Comparison of ENCODE assay signal across 9 cellular contexts in genomic region chr10:43421519-43421918, GRCh38. TPM values are rescaled to one million over a fixed set of nuclear protein-coding genes. Genes with fewer than 3 reads are reported as not detected.
DNase-seq lines count a peak whose midpoint lies in the region; ATAC-seq, FAIRE-seq and TF ChIP-seq lines count a peak whose summit lies in the region.
"Had no signal": no experiment of that assay in that cellular context is flagged by ENCODE, and none has a peak within 500 bp of the region (broad histone marks: within the 10 kb centered on the region; RNA-seq: fewer than 3 reads in every experiment).

No MANE protein-coding gene starts in this region.

- no peaks in the 10 kb centered on the region for H3K79me2 ChIP-seq in HepG2 (ENCODE audit: insufficient read depth, low read length)
- H3K79me2 ChIP-seq in trophoblast cell (ENCODE audit: control insufficient read depth, insufficient read depth, low read length, poor library complexity), result no peaks in the 10 kb centered on the region

- TF ChIP-seq POLR2A in HepG2 (IDR thresholded peaks at IDR 0.05; ENCODE audit: insufficient read depth in 1 of 2, low read depth in 2 of 2, low read length in 2 of 2), result no peak
- no peak for TF ChIP-seq POLR2A in testis (IDR thresholded peaks at IDR 0.05)

- H3K4me3 Mint-ChIP-seq in activated T-cell treated with anti-CD3 and anti-CD28 coated beads, Interleukin-2, amount 50 U/mL, for 24 hours, result peak overlapping the region; percentile 56
- peak overlapping the region; percentile 64 for H3K4me3 Mint-ChIP-seq in activated T-helper 1 cell treated with anti-CD3 and anti-CD28 coated beads, Interleukin-12 subunit alpha, Interleukin-12 subunit beta, Interleukin-2, Interleukin-4 antibody, amounts not matched to agents 30 ng/mL and 10 ng/mL and 1 ng/mL, durations not matched to agents 14 hours and 24 hours and 36 hours
- H3K4me3 Mint-ChIP-seq in endothelial cell (ENCODE audit: unreplicated experiment), result no peak overlapping the region

- peaks cover 49% of the 10 kb centered on the region for H3K4me1 Mint-ChIP-seq in activated T-cell treated with anti-CD3 and anti-CD28 coated beads, Interleukin-2, amount 50 U/mL, for 24 hours (ENCODE audit: low read depth)
- H3K4me1 Mint-ChIP-seq in activated T-helper 1 cell treated with anti-CD3 and anti-CD28 coated beads, Interleukin-12 subunit alpha, Interleukin-12 subunit beta, Interleukin-2, Interleukin-4 antibody, amounts not matched to agents 30 ng/mL and 10 ng/mL and 1 ng/mL, durations not matched to agents 14 hours and 24 hours and 36 hours (ENCODE audit: low read depth), result peaks cover 50% of the 10 kb centered on the region
- H3K4me1 Mint-ChIP-seq in endothelial cell (ENCODE audit: unreplicated experiment), result no peaks in the 10 kb centered on the region

- no peak overlapping the region for H3K18ac ChIP-seq in trophoblast cell (ENCODE audit: low read length)

- FAIRE-seq in HepG2 (lab: Jason Lieb, UNC), result no peak

- ATAC-seq in HepG2 (no peak), GM18520 (IDR thresholded peaks at IDR 0.05; ENCODE audit: unreplicated experiment) (no peak)

- H4K12ac ChIP-seq in trophoblast cell (ENCODE audit: low read depth, low read length), result no peak overlapping the region

- H3K36me3 Mint-ChIP-seq in activated T-cell treated with anti-CD3 and anti-CD28 coated beads, Interleukin-2, amount 50 U/mL, for 24 hours (ENCODE audit: low read depth), result peaks cover 8% of the 10 kb centered on the region
- no peaks in the 10 kb centered on the region for H3K36me3 Mint-ChIP-seq in activated T-helper 1 cell treated with anti-CD3 and anti-CD28 coated beads, Interleukin-12 subunit alpha, Interleukin-12 subunit beta, Interleukin-2, Interleukin-4 antibody, amounts not matched to agents 30 ng/mL and 10 ng/mL and 1 ng/mL, durations not matched to agents 14 hours and 24 hours and 36 hours (ENCODE audit: low read depth)
- H3K36me3 Mint-ChIP-seq in endothelial cell (ENCODE audit: low read depth, unreplicated experiment), result peaks cover 4% of the 10 kb centered on the region

- POLR2A ChIA-PET in HepG2 (lab: Yijun Ruan, JAX), result interaction anchor here (0.9 to 4.9 kb wide), 5 partner anchors 10 to 24 kb away, joined by 3 to 39 read pairs (median 19); partner anchors contain the start of genes HNRNPF and ZNF487

- TSS peak; percentile 92 for BruUV-seq in HepG2 (replicated peaks; lab: Mats Ljungman, UMichigan)

- H3K4me2 ChIP-seq in HepG2 (ENCODE audit: low read depth, low read length) (peak overlapping the region; percentile 87), trophoblast cell (ENCODE audit: low read length) (no peak overlapping the region)

- no peak for DNase-seq in activated T-cell treated with anti-CD3 and anti-CD28 coated beads, Interleukin-2, amount 50 U/mL, for 24 hours
- no peak for DNase-seq in activated T-cell treated with anti-CD3 and anti-CD28 coated beads for 4 hours
- no peak for DNase-seq in activated T-helper 1 cell treated with anti-CD3 and anti-CD28 coated beads, Interleukin-12 subunit alpha, Interleukin-12 subunit beta, Interleukin-2, Interleukin-4 antibody, amounts not matched to agents 30 ng/mL and 10 ng/mL and 1 ng/mL, durations not matched to agents 14 hours and 24 hours and 36 hours (ENCODE audit: low spot score)
- no peak for DNase-seq in HepG2 (ENCODE audit: low spot score)
- no peak for DNase-seq in testis
- DNase-seq in trophoblast cell, result no peak
- no peak for DNase-seq in endothelial cell (ENCODE audit: low spot score)

- H3K14ac ChIP-seq in trophoblast cell (ENCODE audit: low read length), result no peak overlapping the region

- H4K91ac ChIP-seq in trophoblast cell (ENCODE audit: low read depth, low read length), result no peak overlapping the region

- no peak overlapping the region for H4K8ac ChIP-seq in trophoblast cell (ENCODE audit: low read depth, low read length)

- H3K4ac ChIP-seq in trophoblast cell (ENCODE audit: low read depth, low read length), result no peak overlapping the region

- no peak overlapping the region for H2AK5ac ChIP-seq in trophoblast cell (ENCODE audit: low read length)

- H3K9ac ChIP-seq in HepG2 (ENCODE audit: insufficient read depth, low read depth, low read length) (peak overlapping the region; percentile 81), trophoblast cell (ENCODE audit: low read length) (no peak overlapping the region)

- H2AFZ ChIP-seq in HepG2 (ENCODE audit: low read length) (no peak overlapping the region), trophoblast cell (ENCODE audit: insufficient read depth, low read length, poor library complexity) (no peak overlapping the region)

- no peaks in the 10 kb centered on the region for H4K20me1 ChIP-seq in HepG2 (ENCODE audit: insufficient read depth, low read length)

- peak overlapping the region; percentile 99 for H3K27ac ChIP-seq in HepG2 (ENCODE audit: extremely low read length, insufficient read depth, low read length)
- peak overlapping the region; percentile 91 to 94 for H3K27ac ChIP-seq in testis
- no peak overlapping the region for H3K27ac ChIP-seq in trophoblast cell (ENCODE audit: low read depth, low read length)

- H2BK5ac ChIP-seq in trophoblast cell (ENCODE audit: low read depth, low read length, poor library complexity), result no peak overlapping the region

- 45% methylated on average over 6 of the region's 6 CpGs for WGBS in HepG2 (ENCODE audit: low lambda C conversion rate)
- WGBS in testis, 2 donors, result 70 to 74% methylated on average over 6 of the region's 6 CpGs
- WGBS in trophoblast cell (ENCODE audit: extremely low coverage, insufficient coverage, insufficient read length), result no CpG with 5 or more reads among the region's 6 CpGs

- no peaks in the 10 kb centered on the region for H3K36me3 ChIP-seq in HepG2 (replicated peaks in 1 of 2; ENCODE audit: control insufficient read depth in 1 of 2, insufficient read depth in 2 of 2, low read length in 2 of 2)
- no peaks in the 10 kb centered on the region for H3K36me3 ChIP-seq in testis (ENCODE audit: low read depth, missing control alignments)
- H3K36me3 ChIP-seq in trophoblast cell (ENCODE audit: control insufficient read depth in 1 of 2, insufficient read depth in 2 of 2, low read length in 2 of 2), result no peaks in the 10 kb centered on the region

- H3K27me3 Mint-ChIP-seq in activated T-cell treated with anti-CD3 and anti-CD28 coated beads, Interleukin-2, amount 50 U/mL, for 24 hours, result no peaks in the 10 kb centered on the region
- H3K27me3 Mint-ChIP-seq in activated T-helper 1 cell treated with anti-CD3 and anti-CD28 coated beads, Interleukin-12 subunit alpha, Interleukin-12 subunit beta, Interleukin-2, Interleukin-4 antibody, amounts not matched to agents 30 ng/mL and 10 ng/mL and 1 ng/mL, durations not matched to agents 14 hours and 24 hours and 36 hours (ENCODE audit: insufficient read depth), result no peaks in the 10 kb centered on the region
- peaks cover 3% of the 10 kb centered on the region for H3K27me3 Mint-ChIP-seq in endothelial cell (ENCODE audit: unreplicated experiment)

- H3K9me3 ChIP-seq in HepG2 (ENCODE audit: low read length) (no peaks in the 10 kb centered on the region), testis (no peaks in the 10 kb centered on the region), trophoblast cell (ENCODE audit: insufficient read depth, low read depth, low read length) (no peaks in the 10 kb centered on the region)

- TF ChIP-seq EP300 in HepG2 (IDR thresholded peaks at IDR 0.05; ENCODE audit: low read depth in 2 of 2, low read length in 2 of 2) (no peak), HepG2 (CRISPR knock-in tag; IDR thresholded peaks at IDR 0.05; ENCODE audit: borderline replicate concordance) (no peak)

- H3K27me3 ChIP-seq in HepG2 (ENCODE audit: control insufficient read depth in 1 of 2, insufficient read depth in 2 of 2, low read length in 2 of 2) (no peaks in the 10 kb centered on the region), testis (no peaks in the 10 kb centered on the region), trophoblast cell (ENCODE audit: insufficient read depth, low read length) (no peaks in the 10 kb centered on the region)

- TF ChIP-seq CTCF in HepG2 (CRISPR knock-in tag; IDR thresholded peaks at IDR 0.05) (no peak), testis (IDR thresholded peaks at IDR 0.05) (no peak), endothelial cell (IDR thresholded peaks at IDR 0.05; ENCODE audit: unreplicated experiment) (no peak)

- peaks cover 9% of the 10 kb centered on the region for H3K79me1 ChIP-seq in trophoblast cell (ENCODE audit: low read length)

- intact Hi-C loops in activated T-helper 1 cell treated with anti-CD3 and anti-CD28 coated beads, Interleukin-12 subunit alpha, Interleukin-12 subunit beta, Interleukin-2, Interleukin-4 antibody, amounts not matched to agents 30 ng/mL and 10 ng/mL and 1 ng/mL, durations not matched to agents 14 hours and 24 hours and 36 hours (cut with micrococcal nuclease), result loop anchor here (1.0 kb wide), 1 partner anchor 24 kb away; no protein-coding TSS in a partner anchor
- intact Hi-C loops in HepG2 (cut with micrococcal nuclease; ENCODE audit: unreplicated experiment), result loop anchor here (1.0 kb wide), 1 partner anchor 25 kb away; no protein-coding TSS in a partner anchor
- intact Hi-C loops in testis (cut with DNase I; ENCODE audit: low total_unique reads), result no loop called here

- H3K27ac Mint-ChIP-seq in activated T-cell treated with anti-CD3 and anti-CD28 coated beads, Interleukin-2, amount 50 U/mL, for 24 hours, result peak overlapping the region; percentile 36
- peak overlapping the region; percentile 40 for H3K27ac Mint-ChIP-seq in activated T-helper 1 cell treated with anti-CD3 and anti-CD28 coated beads, Interleukin-12 subunit alpha, Interleukin-12 subunit beta, Interleukin-2, Interleukin-4 antibody, amounts not matched to agents 30 ng/mL and 10 ng/mL and 1 ng/mL, durations not matched to agents 14 hours and 24 hours and 36 hours
- H3K27ac Mint-ChIP-seq in endothelial cell (ENCODE audit: unreplicated experiment), result no peak overlapping the region

- no peak overlapping the region for H2BK12ac ChIP-seq in trophoblast cell (ENCODE audit: low read length)

- no peak for TF ChIP-seq RAD21 in HepG2 (CRISPR knock-in tag; IDR thresholded peaks at IDR 0.05)

- no peaks in the 10 kb centered on the region for H3K9me3 Mint-ChIP-seq in activated T-cell treated with anti-CD3 and anti-CD28 coated beads, Interleukin-2, amount 50 U/mL, for 24 hours
- no peaks in the 10 kb centered on the region for H3K9me3 Mint-ChIP-seq in activated T-helper 1 cell treated with anti-CD3 and anti-CD28 coated beads, Interleukin-12 subunit alpha, Interleukin-12 subunit beta, Interleukin-2, Interleukin-4 antibody, amounts not matched to agents 30 ng/mL and 10 ng/mL and 1 ng/mL, durations not matched to agents 14 hours and 24 hours and 36 hours
- no peaks in the 10 kb centered on the region for H3K9me3 Mint-ChIP-seq in endothelial cell (ENCODE audit: unreplicated experiment)

- no peak overlapping the region for H2BK120ac ChIP-seq in trophoblast cell (ENCODE audit: insufficient read depth, low read length, poor library complexity)

- peaks cover 70% of the 10 kb centered on the region for H3K4me1 ChIP-seq in HepG2 (ENCODE audit: insufficient read depth, low read length)
- H3K4me1 ChIP-seq in testis, result peaks cover 17% of the 10 kb centered on the region
- peaks cover 5 to 8% of the 10 kb centered on the region in 2 experiments for H3K4me1 ChIP-seq in trophoblast cell (ENCODE audit: control insufficient read depth in 1 of 2, insufficient read depth in 2 of 2, low read length in 2 of 2)

- H3K23ac ChIP-seq in trophoblast cell (ENCODE audit: low read length), result no peak overlapping the region

- peak overlapping the region in 1 of 3 experiments; percentile 64; a peak in 3 of 6 replicates for H3K4me3 ChIP-seq in HepG2 (replicated peaks in 1 of 3; ENCODE audit: insufficient read depth in 1 of 3, low read depth in 2 of 3, low read length in 3 of 3)
- H3K4me3 ChIP-seq in testis, result peak overlapping the region in 1 of 2 donors; percentile 66
- H3K4me3 ChIP-seq in trophoblast cell (ENCODE audit: low read depth, low read length), result no peak overlapping the region

- in situ Hi-C loops in HepG2 (cut with HindIII; ENCODE audit: extremely low pct_ligation_motif_present, low pct_unique_long_range_greater_than_20kb), result loop anchor here (25.0 kb wide), 1 partner anchor 1541 kb away; the partner anchor contains the start of gene RASSF4

- CTCF ChIA-PET in HepG2 (lab: Yijun Ruan, JAX; ENCODE audit: low intra/inter-chr PET ratio, low total read pairs), result interaction anchor here (1.4 kb wide), 1 partner anchor 15 kb away, joined by 3 read pairs; the partner anchor contains the start of gene ZNF487

RNA-seq across cellular contexts. Expression of gene HNRNPF, which starts 12.5 kb away (rescaled TPM):
- 499 and 501 TPM in 2 replicates for total RNA-seq in activated T-helper 1 cell treated with anti-CD3 and anti-CD28 coated beads, Interleukin-12 subunit alpha, Interleukin-12 subunit beta, Interleukin-2, Interleukin-4 antibody, amounts not matched to agents 30 ng/mL and 10 ng/mL and 1 ng/mL, durations not matched to agents 14 hours and 24 hours and 36 hours
- total RNA-seq in HepG2 (2016; rRNA removed; fragmentation: Illumina TruSeq; extraction: Trizol) (308 and 449 TPM in 2 replicates), testis (100 to 1,000 TPM; 120 to 159 TPM), endothelial cell (ENCODE audit: unreplicated experiment) (194 TPM)
- total RNA-seq in HepG2 (2016; cell fraction: cytosol; rRNA removed; fragmentation: Illumina TruSeq; extraction: Trizol; ENCODE audit: low read depth), result 44.9 and 49.9 TPM in 2 replicates
- 322 and 435 TPM in 2 replicates for total RNA-seq in HepG2 (2016; cell fraction: insoluble cytoplasmic fraction; rRNA removed; fragmentation: Illumina TruSeq; extraction: Trizol)
- 123 and 131 TPM in 2 replicates for total RNA-seq in HepG2 (2016; cell fraction: membrane; rRNA removed; fragmentation: Illumina TruSeq; extraction: Trizol)
- total RNA-seq in HepG2 (2016; cell fraction: nucleus; rRNA removed; fragmentation: Illumina TruSeq; extraction: Trizol), result 111 and 121 TPM in 2 replicates
- polyA plus RNA-seq in HepG2 (2011; rRNA removed) (166 and 177 TPM in 2 replicates), testis (ENCODE audit: insufficient read depth, low read depth, low replicate concordance) (232 TPM)
- 147 and 166 TPM in 2 replicates for polyA plus RNA-seq in HepG2 (2011; cell fraction: cytosol; rRNA removed)
- polyA plus RNA-seq in HepG2 (2011; cell fraction: nucleus; rRNA removed), result 137 and 153 TPM in 2 replicates
- 134 and 169 TPM in 2 replicates for polyA plus RNA-seq in HepG2 (2012)
- polyA plus RNA-seq in HepG2 (2016; cell fraction: cytosol; fragmentation: Illumina TruSeq; extraction: Trizol; ENCODE audit: low read depth), result 19.5 and 22.4 TPM in 2 replicates
- 388 and 410 TPM in 2 replicates for polyA plus RNA-seq in HepG2 (2016; cell fraction: insoluble cytoplasmic fraction; fragmentation: Illumina TruSeq; extraction: Trizol; ENCODE audit: low read depth)
- 49.0 and 51.7 TPM in 2 replicates for polyA plus RNA-seq in HepG2 (2016; cell fraction: membrane; fragmentation: Illumina TruSeq; extraction: Trizol; ENCODE audit: low read depth)
- polyA plus RNA-seq in HepG2 (2016; cell fraction: nucleus; fragmentation: Illumina TruSeq; extraction: Trizol; ENCODE audit: insufficient read depth, low read depth), result 178 and 179 TPM in 2 replicates
- polyA minus RNA-seq in HepG2 (2011; rRNA and poly(A)+ RNA removed; ENCODE audit: low replicate concordance), result 271 and 284 TPM in 2 replicates
- polyA minus RNA-seq in HepG2 (2011; cell fraction: cytosol; rRNA and poly(A)+ RNA removed), result 121 and 128 TPM in 2 replicates
- polyA minus RNA-seq in HepG2 (2011; cell fraction: nucleus; rRNA and poly(A)+ RNA removed), result 64.2 and 75.8 TPM in 2 replicates
- 123 and 124 TPM in 2 replicates for polyA plus RNA-seq in trophoblast cell (2013)

RNA-seq across cellular contexts. Expression of gene ZNF487, which starts 15.4 kb away (rescaled TPM):
- total RNA-seq in activated T-helper 1 cell treated with anti-CD3 and anti-CD28 coated beads, Interleukin-12 subunit alpha, Interleukin-12 subunit beta, Interleukin-2, Interleukin-4 antibody, amounts not matched to agents 30 ng/mL and 10 ng/mL and 1 ng/mL, durations not matched to agents 14 hours and 24 hours and 36 hours, result 1.8 and 2.0 TPM in 2 replicates
- total RNA-seq in HepG2 (2016; rRNA removed; fragmentation: Illumina TruSeq; extraction: Trizol), result 6.1 and 7.4 TPM in 2 replicates
- total RNA-seq in HepG2 (2016; cell fraction: cytosol; rRNA removed; fragmentation: Illumina TruSeq; extraction: Trizol; ENCODE audit: low read depth), result 3.3 and 6.4 TPM in 2 replicates
- 6.3 and 8.8 TPM in 2 replicates for total RNA-seq in HepG2 (2016; cell fraction: insoluble cytoplasmic fraction; rRNA removed; fragmentation: Illumina TruSeq; extraction: Trizol)
- total RNA-seq in HepG2 (2016; cell fraction: membrane; rRNA removed; fragmentation: Illumina TruSeq; extraction: Trizol), result 5.5 and 7.7 TPM in 2 replicates
- 3.5 and 6.0 TPM in 2 replicates for total RNA-seq in HepG2 (2016; cell fraction: nucleus; rRNA removed; fragmentation: Illumina TruSeq; extraction: Trizol)
- 6.6 and 8.8 TPM in 2 replicates for polyA plus RNA-seq in HepG2 (2011; rRNA removed)
- 3.6 and 5.2 TPM in 2 replicates for polyA plus RNA-seq in HepG2 (2011; cell fraction: cytosol; rRNA removed)
- polyA plus RNA-seq in HepG2 (2011; cell fraction: nucleus; rRNA removed), result 1.8 and 13.7 TPM in 2 replicates
- 2.6 and 3.3 TPM in 2 replicates for polyA plus RNA-seq in HepG2 (2012)
- 5.4 and 5.7 TPM in 2 replicates for polyA plus RNA-seq in HepG2 (2016; cell fraction: cytosol; fragmentation: Illumina TruSeq; extraction: Trizol; ENCODE audit: low read depth)
- polyA plus RNA-seq in HepG2 (2016; cell fraction: insoluble cytoplasmic fraction; fragmentation: Illumina TruSeq; extraction: Trizol; ENCODE audit: low read depth), result 5.9 and 7.2 TPM in 2 replicates
- polyA plus RNA-seq in HepG2 (2016; cell fraction: membrane; fragmentation: Illumina TruSeq; extraction: Trizol; ENCODE audit: low read depth), result 6.0 and 8.7 TPM in 2 replicates
- polyA plus RNA-seq in HepG2 (2016; cell fraction: nucleus; fragmentation: Illumina TruSeq; extraction: Trizol; ENCODE audit: insufficient read depth, low read depth), result 4.2 and 8.8 TPM in 2 replicates
- 3.5 and 7.7 TPM in 2 replicates for polyA minus RNA-seq in HepG2 (2011; rRNA and poly(A)+ RNA removed; ENCODE audit: low replicate concordance)
- 1.1 and 1.7 TPM in 2 replicates for polyA minus RNA-seq in HepG2 (2011; cell fraction: cytosol; rRNA and poly(A)+ RNA removed)
- polyA minus RNA-seq in HepG2 (2011; cell fraction: nucleus; rRNA and poly(A)+ RNA removed), result 4.8 and 6.7 TPM in 2 replicates
- 10 to 100 TPM; 22.8 to 46.2 TPM for total RNA-seq in testis
- polyA plus RNA-seq in testis (ENCODE audit: insufficient read depth, low read depth, low replicate concordance), result 43.1 TPM
- polyA plus RNA-seq in trophoblast cell (2013), result 1.5 and 1.8 TPM in 2 replicates
- total RNA-seq in endothelial cell (ENCODE audit: unreplicated experiment), result 3.3 TPM

RNA-seq across cellular contexts. Expression of gene FXYD4, which starts 50.1 kb away (rescaled TPM):
- 0.44 TPM in 1 of 2 replicates, not detected in the other for total RNA-seq in activated T-helper 1 cell treated with anti-CD3 and anti-CD28 coated beads, Interleukin-12 subunit alpha, Interleukin-12 subunit beta, Interleukin-2, Interleukin-4 antibody, amounts not matched to agents 30 ng/mL and 10 ng/mL and 1 ng/mL, durations not matched to agents 14 hours and 24 hours and 36 hours
- total RNA-seq in HepG2 (2016; rRNA removed; fragmentation: Illumina TruSeq; extraction: Trizol) (not detected in 2 replicates), testis (1 to 10 TPM; 1.4 to 1.5 TPM), endothelial cell (ENCODE audit: unreplicated experiment) (not detected)
- total RNA-seq in HepG2 (2016; cell fraction: cytosol; rRNA removed; fragmentation: Illumina TruSeq; extraction: Trizol; ENCODE audit: low read depth), result not detected in 2 replicates
- total RNA-seq in HepG2 (2016; cell fraction: insoluble cytoplasmic fraction; rRNA removed; fragmentation: Illumina TruSeq; extraction: Trizol), result not detected in 2 replicates
- not detected in 2 replicates for total RNA-seq in HepG2 (2016; cell fraction: membrane; rRNA removed; fragmentation: Illumina TruSeq; extraction: Trizol)
- total RNA-seq in HepG2 (2016; cell fraction: nucleus; rRNA removed; fragmentation: Illumina TruSeq; extraction: Trizol), result not detected in 2 replicates
- polyA plus RNA-seq in HepG2 (2011; rRNA removed) (not detected in 2 replicates), testis (ENCODE audit: insufficient read depth, low read depth, low replicate concordance) (2.6 TPM)
- not detected in 2 replicates for polyA plus RNA-seq in HepG2 (2011; cell fraction: cytosol; rRNA removed)
- polyA plus RNA-seq in HepG2 (2011; cell fraction: nucleus; rRNA removed), result not detected in 2 replicates
- polyA plus RNA-seq in HepG2 (2012), result not detected in 2 replicates
- polyA plus RNA-seq in HepG2 (2016; cell fraction: cytosol; fragmentation: Illumina TruSeq; extraction: Trizol; ENCODE audit: low read depth), result not detected in 2 replicates
- not detected in 2 replicates for polyA plus RNA-seq in HepG2 (2016; cell fraction: insoluble cytoplasmic fraction; fragmentation: Illumina TruSeq; extraction: Trizol; ENCODE audit: low read depth)
- polyA plus RNA-seq in HepG2 (2016; cell fraction: membrane; fragmentation: Illumina TruSeq; extraction: Trizol; ENCODE audit: low read depth), result not detected in 2 replicates
- polyA plus RNA-seq in HepG2 (2016; cell fraction: nucleus; fragmentation: Illumina TruSeq; extraction: Trizol; ENCODE audit: insufficient read depth, low read depth), result not detected in 2 replicates
- polyA minus RNA-seq in HepG2 (2011; rRNA and poly(A)+ RNA removed; ENCODE audit: low replicate concordance), result 0.21 TPM in 1 of 2 replicates, not detected in the other
- polyA minus RNA-seq in HepG2 (2011; cell fraction: cytosol; rRNA and poly(A)+ RNA removed), result not detected in 2 replicates
- polyA minus RNA-seq in HepG2 (2011; cell fraction: nucleus; rRNA and poly(A)+ RNA removed), result not detected in 2 replicates
- 0.14 and 0.64 TPM in 2 replicates for polyA plus RNA-seq in trophoblast cell (2013)
- polyA plus RNA-seq: BJ had no signal
